18 cellular contexts compared by ENCODE assay signal in genomic region chr18:76379226-76380126, GRCh38.
"Had no signal": no experiment of that assay in that cellular context is flagged by ENCODE, and none has a peak within 500 bp of the region (broad histone marks: within the 10 kb centered on the region; RNA-seq: fewer than 3 reads in every experiment).

No MANE protein-coding gene starts in this region.

- H3K27me3 ChIP-seq: adrenal gland, breast epithelium, hepatocyte, thyroid gland had no signal

- H3K4me1 ChIP-seq: adrenal gland, breast epithelium, thyroid gland had no signal

- H3K4me3 ChIP-seq: adrenal gland, breast epithelium, hepatocyte, left ventricle myocardium inferior, thyroid gland had no signal

- DNase-seq: activated CD4-positive, alpha-beta T cell treated with anti-CD3 and anti-CD28 coated beads, Interleukin-2, amount 50 U/mL, for 1 hour; activated CD4-positive, CD25-positive, alpha-beta regulatory T cell treated with anti-CD3 and anti-CD28 coated beads, Interleukin-2, amount 50 U/mL, for 72 hours; activated CD8-positive, alpha-beta T cell treated with anti-CD3 and anti-CD28 coated beads, Interleukin-2, amount 10 ng/mL, durations not matched to agents 7 days and 5 days; cortex of kidney; erythroblast; foreskin melanocyte; immature natural killer cell; left ventricle myocardium inferior; stimulated activated CD4-positive, alpha-beta T cell treated with anti-CD3 and anti-CD28 coated beads, Interleukin-12 subunit alpha, Interleukin-12 subunit beta, amount 100 ng/mL, for 4 hours; stimulated activated CD4-positive, alpha-beta T cell treated with anti-CD3 and anti-CD28 coated beads, Interleukin-4, amount 100 ng/mL, for 4 hours; stimulated activated naive CD8-positive, alpha-beta T cell treated with anti-CD3 and anti-CD28 coated beads, Interleukin-15, Interleukin-2, amounts not matched to agents 100 U/mL and 50 U/mL, for 24 hours; T-cell; thyroid gland; WERI-Rb-1 had no signal

- H3K9me3 ChIP-seq: adrenal gland, breast epithelium, left ventricle myocardium inferior, thyroid gland had no signal

- H3K27ac ChIP-seq: adrenal gland, breast epithelium, hepatocyte, left ventricle myocardium inferior, thyroid gland, WERI-Rb-1 had no signal

- ATAC-seq: activated CD8-positive, alpha-beta T cell treated with anti-CD3 and anti-CD28 coated beads, Interleukin-2, amount 10 ng/mL, durations not matched to agents 7 days and 5 days; activated naive CD4-positive, alpha-beta T cell treated with anti-CD3 and anti-CD28 coated beads, Interleukin-2, amount 50 U/mL, for 72 hours; stimulated activated naive CD8-positive, alpha-beta T cell treated with anti-CD3 and anti-CD28 coated beads, Interleukin-15, Interleukin-2, amounts not matched to agents 100 U/mL and 50 U/mL, for 24 hours; T-cell had no signal
